ENCODE assay signal across 26 cellular contexts in the genomic region with DNA sequence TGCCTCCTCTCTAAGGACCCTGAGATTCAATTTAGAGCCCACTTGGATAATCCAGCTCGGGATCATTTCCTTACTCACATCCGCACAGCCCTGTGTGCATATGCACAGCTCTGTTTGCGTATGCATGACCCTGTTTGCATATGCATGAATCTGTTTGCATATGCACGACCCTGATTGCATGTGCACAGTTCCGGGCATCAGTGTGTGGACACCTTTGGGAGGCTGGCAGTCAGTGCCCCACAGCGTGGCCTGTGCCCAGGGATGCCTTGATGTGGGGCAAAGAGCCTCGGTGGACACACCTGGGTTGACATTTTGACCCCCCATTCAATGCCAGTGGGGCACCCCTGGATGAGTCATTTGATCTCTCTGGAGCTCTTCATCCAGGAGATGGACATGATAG. TPM values are rescaled to one million over a fixed set of nuclear protein-coding genes. Genes with fewer than 3 reads are reported as not detected.
DNase-seq lines count a peak whose midpoint lies in the region; ATAC-seq and TF ChIP-seq lines count a peak whose summit lies in the region.
"Had no signal": no experiment of that assay in that cellular context is flagged by ENCODE, and none has a peak within 500 bp of the region (broad histone marks: within the 10 kb centered on the region; RNA-seq: fewer than 3 reads in every experiment).

No MANE protein-coding gene starts in this region.

- no peak for TF ChIP-seq POLR2A in IMR-90 (IDR thresholded peaks at IDR 0.05; ENCODE audit: low read depth, low read length)

- DNase-seq in GM13976 (ENCODE audit: low spot score) = peak; percentile 9
- DNase-seq in IMR-90 = no peak
- peak; percentile 41 for DNase-seq in coronary artery (ENCODE audit: low spot score)
- peak; percentile 71 for DNase-seq in posterior vena cava (ENCODE audit: low spot score)
- DNase-seq in globus pallidus (ENCODE audit: low spot score) = no peak
- DNase-seq in NAMALWA (ENCODE audit: low spot score) = no peak
- DNase-seq: activated T-cell treated with anti-CD3 and anti-CD28 coated beads for 4 hours; COR-L47; cortex of kidney; foreskin fibroblast; NCI-H1092; NCI-H1694; NCI-H774; psoas muscle; stimulated activated CD4-positive, alpha-beta T cell treated with anti-CD3 and anti-CD28 coated beads, Interleukin-4, amount 100 ng/mL, for 24 hours; T-helper 1 cell; transverse colon had no signal

- no peak overlapping the region for H3K18ac ChIP-seq in IMR-90 (ENCODE audit: low read depth, low read length)

- no peaks in the 10 kb centered on the region for H4K20me1 ChIP-seq in IMR-90 (ENCODE audit: insufficient read depth, low read length)

- intact Hi-C loops in IMR-90 (cut with micrococcal nuclease) = no loop called here
- intact Hi-C loops in posterior vena cava (cut with DNase I) = no loop called here

- CTCF ChIA-PET in IMR-90 (lab: Yijun Ruan, JAX) = no interaction called here

- no peak overlapping the region for H2BK5ac ChIP-seq in IMR-90 (ENCODE audit: low read depth, low read length, poor library complexity, severe bottlenecking)

- H2AK9ac ChIP-seq in IMR-90 (replicated peaks; ENCODE audit: low read depth, low read length, poor library complexity) = no peak overlapping the region

- H4K5ac ChIP-seq in IMR-90 (ENCODE audit: low read depth, low read length) = no peak overlapping the region

- TF ChIP-seq CTCF in GM13976 (IDR thresholded peaks at IDR 0.05; ENCODE audit: borderline replicate concordance, control extremely low read depth, extremely low read depth, insufficient read depth, missing control alignments) = no peak
- no peak for TF ChIP-seq CTCF in IMR-90 (conservative IDR thresholded peaks at IDR 0.05; ENCODE audit: low read depth, low read length)
- TF ChIP-seq CTCF in coronary artery (IDR thresholded peaks at IDR 0.05) = no peak

- H3K27ac ChIP-seq in IMR-90 (ENCODE audit: insufficient read depth, low read length) (no peak overlapping the region), coronary artery (no peak overlapping the region)
- H3K27ac ChIP-seq: C4-2B, cardiac muscle cell, psoas muscle, RWPE1, SK-N-MC, transverse colon had no signal

- H3K9me3 ChIP-seq in IMR-90 (ENCODE audit: control insufficient read depth, insufficient read depth, low read length) = no peaks in the 10 kb centered on the region
- H3K9me3 ChIP-seq: psoas muscle, transverse colon had no signal

- ATAC-seq in IMR-90 (ENCODE audit: low read depth) (no peak), HG03139 (IDR thresholded peaks at IDR 0.05; ENCODE audit: unreplicated experiment) (no peak)
- ATAC-seq: activated CD4-positive, CD25-positive, alpha-beta regulatory T cell treated with anti-CD3 and anti-CD28 coated beads, Interleukin-2, amount 50 U/mL, for 24 hours; esophagus mucosa; GM23338; psoas muscle had no signal

- no peak for TF ChIP-seq RAD21 in IMR-90 (IDR thresholded peaks at IDR 0.05; ENCODE audit: low read length)

- dilution Hi-C loops in IMR-90 (cut with HindIII; ENCODE audit: low sequenced_read_pairs, unreplicated experiment) = no loop called here

- 0 out of 2 replicates have a peak overlapping the region, but pooled peaks have one; percentile 94 for H2AK5ac ChIP-seq in IMR-90 (ENCODE audit: low read depth, low read length)

- H3K79me1 ChIP-seq in IMR-90 (ENCODE audit: low read depth in 1 of 2, low read length in 2 of 2) = peaks cover 4 to 44% of the 10 kb centered on the region in 2 experiments; a peak in 3 of 4 replicates

- H3K4me2 ChIP-seq in IMR-90 (ENCODE audit: low read depth, low read length) = no peak overlapping the region
- H3K4me2 ChIP-seq: GM23338 had no signal

- H3K56ac ChIP-seq in IMR-90 (ENCODE audit: extremely low read depth, insufficient read depth, low read length) = no peak overlapping the region

- H3K9me1 ChIP-seq in IMR-90 (ENCODE audit: insufficient read depth, low read length) = peaks cover 12% of the 10 kb centered on the region; the same call in 1 of the 2 replicates

- 0 out of 3 replicates have a peak overlapping the region, but pooled peaks have one; percentile 84 for H2BK15ac ChIP-seq in IMR-90 (ENCODE audit: low read depth, low read length)

- in situ Hi-C loops in GM13976 (cut with MboI; ENCODE audit: low sequenced_read_pairs, unreplicated experiment) = no loop called here
- in situ Hi-C loops in IMR-90 (cut with MboI; ENCODE audit: low sequenced_read_pairs) = no loop called here

- no peak overlapping the region for H4K8ac ChIP-seq in IMR-90 (ENCODE audit: low read depth in 2 of 2, low read length in 2 of 2)

- POLR2A ChIA-PET in IMR-90 (lab: Charles Lee; ENCODE audit: unreplicated experiment) = no interaction called here

- no peak overlapping the region for H4K91ac ChIP-seq in IMR-90 (ENCODE audit: insufficient read depth, low read depth, low read length)

- no peak overlapping the region for H3K4ac ChIP-seq in IMR-90 (ENCODE audit: low read depth, low read length)

- no peak overlapping the region for H3K4me3 ChIP-seq in IMR-90 (ENCODE audit: insufficient read depth, low read depth, low read length)
- no peak overlapping the region for H3K4me3 ChIP-seq in coronary artery
- H3K4me3 ChIP-seq: cardiac muscle cell, GM23338, psoas muscle, SK-N-MC, transverse colon had no signal

- 94% methylated on average over 5 of the region's 7 CpGs; no CpG with 5 or more reads in 1 of the 2 experiments for WGBS in IMR-90 (ENCODE audit: extremely low coverage in 2 of 2, insufficient read length in 1 of 2), 2 experiments

- H3K14ac ChIP-seq in IMR-90 (replicated peaks; ENCODE audit: low read depth, low read length) = no peak overlapping the region

- H3K9ac ChIP-seq in IMR-90 (ENCODE audit: low read depth, low read length) = no peak overlapping the region

- H2AFZ ChIP-seq in IMR-90 (replicated peaks; ENCODE audit: low read length, poor library complexity) = no peak overlapping the region

- peaks cover 6% of the 10 kb centered on the region for H3K4me1 ChIP-seq in IMR-90 (ENCODE audit: control insufficient read depth, insufficient read depth, low read length)
- H3K4me1 ChIP-seq: psoas muscle had no signal

- no peaks in the 10 kb centered on the region for H3K36me3 ChIP-seq in IMR-90 (ENCODE audit: control insufficient read depth, insufficient read depth, low read length)
- H3K36me3 ChIP-seq: cardiac muscle cell, transverse colon had no signal

- no peak overlapping the region for H2BK20ac ChIP-seq in IMR-90 (ENCODE audit: low read depth, low read length)

- H2BK120ac ChIP-seq in IMR-90 (ENCODE audit: low read depth, low read length) = peak overlapping the region; percentile 69; the same call in 1 of the 2 replicates

- BruUV-seq in IMR-90 (replicated peaks; lab: Mats Ljungman, UMichigan) = no TSS peak

- H3K23ac ChIP-seq in IMR-90 (ENCODE audit: low read depth, low read length) = no peak overlapping the region

- no peaks in the 10 kb centered on the region for H3K27me3 ChIP-seq in IMR-90 (ENCODE audit: control insufficient read depth, insufficient read depth, low read length)
- H3K27me3 ChIP-seq: cardiac muscle cell, transverse colon had no signal

TF ChIP-seq in IMR-90, 13 proteins besides CTCF, POLR2A, EP300 and RAD21:
- TF ChIP-seq RFX5 (IDR thresholded peaks at IDR 0.05; ENCODE audit: low read depth, low read length) = no peak
- TF ChIP-seq, protein P1, sequence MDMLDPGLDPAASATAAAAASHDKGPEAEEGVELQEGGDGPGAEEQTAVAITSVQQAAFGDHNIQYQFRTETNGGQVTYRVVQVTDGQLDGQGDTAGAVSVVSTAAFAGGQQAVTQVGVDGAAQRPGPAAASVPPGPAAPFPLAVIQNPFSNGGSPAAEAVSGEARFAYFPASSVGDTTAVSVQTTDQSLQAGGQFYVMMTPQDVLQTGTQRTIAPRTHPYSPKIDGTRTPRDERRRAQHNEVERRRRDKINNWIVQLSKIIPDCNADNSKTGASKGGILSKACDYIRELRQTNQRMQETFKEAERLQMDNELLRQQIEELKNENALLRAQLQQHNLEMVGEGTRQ (IDR thresholded peaks at IDR 0.05; ENCODE audit: low read depth, low read length) = no peak
- no peak for TF ChIP-seq MAFK (IDR thresholded peaks at IDR 0.05; ENCODE audit: low read depth, low read length)
- no peak for TF ChIP-seq CHD1 (IDR thresholded peaks at IDR 0.05; ENCODE audit: low read depth, low read length)
- TF ChIP-seq NFE2L2 (IDR thresholded peaks at IDR 0.05; ENCODE audit: low read depth, low read length) = no peak
- no peak for TF ChIP-seq MAZ (IDR thresholded peaks at IDR 0.05; ENCODE audit: borderline replicate concordance, low read depth, low read length)
- no peak for TF ChIP-seq CEBPB (IDR thresholded peaks at IDR 0.05; ENCODE audit: low read depth, low read length)
- no peak for TF ChIP-seq MXI1 (IDR thresholded peaks at IDR 0.05; ENCODE audit: borderline replicate concordance, low read depth, low read length)
- no peak for TF ChIP-seq RCOR1 (IDR thresholded peaks at IDR 0.05; ENCODE audit: insufficient replicate concordance, low read length)
- no peak for TF ChIP-seq BHLHE40 (IDR thresholded peaks at IDR 0.05; ENCODE audit: low read depth, low read length)
- no peak for TF ChIP-seq ELK1 (IDR thresholded peaks at IDR 0.05; ENCODE audit: borderline replicate concordance, low read depth, low read length)
- no peak for TF ChIP-seq FOS (IDR thresholded peaks at IDR 0.05; ENCODE audit: low read depth, low read length)
- no peak for TF ChIP-seq SMC3 (IDR thresholded peaks at IDR 0.05; ENCODE audit: low read depth, low read length)

RNA-seq across cellular contexts. Expression of gene MYEOV, which starts 41.1 kb away (rescaled TPM):
- 6.1 and 6.8 TPM in 2 replicates for total RNA-seq in IMR-90 (2012; rRNA removed)
- polyA plus RNA-seq in IMR-90 (2012; rRNA removed) = 5.8 and 12.5 TPM in 2 replicates
- 3.3 and 5.6 TPM in 2 replicates for polyA plus RNA-seq in IMR-90 (2012; cell fraction: cytosol; rRNA removed)
- 7.1 and 13.0 TPM in 2 replicates for polyA plus RNA-seq in IMR-90 (2012; cell fraction: nucleus; rRNA removed; ENCODE audit: low replicate concordance)
- under 1 TPM; 0.46 to 0.57 TPM for total RNA-seq in posterior vena cava
- total RNA-seq: astrocyte had no signal
- polyA plus RNA-seq: cardiac muscle cell, GM23338 had no signal

Comparison
In these comparisons a context has a peak if more than half of its experiments do, and no peak if none do; other contexts are left out.
1. DNase-seq: peak in GM13976 (single experiment), coronary artery (single experiment) and posterior vena cava (single experiment); none in IMR-90 (single experiment), globus pallidus (single experiment) and NAMALWA (single experiment).